Comparison of ENCODE assay signal across 18 cellular contexts in genomic region chr11:118497831-118498230, GRCh38. TPM values are rescaled to one million over a fixed set of nuclear protein-coding genes. Genes with fewer than 3 reads are reported as not detected.
A peak's percentile ranks its signal among the peaks of the same experiment; 100 is the strongest.
DNase-seq lines count a peak whose midpoint lies in the region; ATAC-seq, FAIRE-seq and TF ChIP-seq lines count a peak whose summit lies in the region.
"Had no signal": no experiment of that assay in that cellular context is flagged by ENCODE, and none has a peak within 500 bp of the region (broad histone marks: within the 10 kb centered on the region; RNA-seq: fewer than 3 reads in every experiment).

No MANE protein-coding gene starts in this region.

- no peak overlapping the region for H3K27ac ChIP-seq in body of pancreas
- H3K27ac ChIP-seq: upper lobe of right lung had no signal

- H3K4me1 ChIP-seq in body of pancreas, result no peaks in the 10 kb centered on the region
- H3K4me1 ChIP-seq: upper lobe of right lung had no signal

- no peak for TF ChIP-seq CTCF in fibroblast of mammary gland (conservative IDR thresholded peaks at IDR 0.05; ENCODE audit: control insufficient read depth, insufficient read depth, low read depth, low read length)
- TF ChIP-seq CTCF in body of pancreas (IDR thresholded peaks at IDR 0.05), result no peak

- DNase-seq in A172 (ENCODE audit: low spot score), result peak; percentile 79
- peak; percentile 72 for DNase-seq in HCEC 1CT
- peak; percentile 82 for DNase-seq in SW480 (ENCODE audit: low spot score)
- peak; percentile 62 for DNase-seq in fibroblast of mammary gland (ENCODE audit: low read depth)
- no peak for DNase-seq in body of pancreas
- no peak for DNase-seq in RCC 7860 (ENCODE audit: low spot score)
- no peak for DNase-seq in UCSD-AML1 (lab: John Stamatoyannopoulos, UW; ENCODE audit: unreplicated experiment)
- no peak for DNase-seq in SHP77 (lab: John Stamatoyannopoulos, UW)
- DNase-seq: activated CD4-positive, alpha-beta T cell treated with anti-CD3 and anti-CD28 coated beads for 36 hours; CD4-positive, alpha-beta memory T cell; DMS79 treated with DMSO at 0.1 percent for 48 hours; NCI-H1048; NCI-H524 treated with DMSO at 0.1 percent for 48 hours; upper lobe of right lung had no signal

- no peak for FAIRE-seq in RCC 7860 (lab: Jason Lieb, UNC)
- FAIRE-seq: A204.1, bronchial epithelial cell had no signal

- intact Hi-C loops in body of pancreas (cut with DNase I), result no loop called here

- no peaks in the 10 kb centered on the region for H3K9me3 ChIP-seq in body of pancreas
- H3K9me3 ChIP-seq: upper lobe of right lung had no signal

- 84 to 86% methylated on average over 4 of the region's 4 CpGs for WGBS in body of pancreas, 2 donors

- H3K27me3 ChIP-seq in body of pancreas, result no peaks in the 10 kb centered on the region
- H3K27me3 ChIP-seq: upper lobe of right lung had no signal

- ATAC-seq in body of pancreas, result no peak
- ATAC-seq: activated CD4-positive, alpha-beta T cell treated with anti-CD3 and anti-CD28 coated beads for 36 hours; esophagus mucosa; upper lobe of right lung had no signal

- no peak for TF ChIP-seq POLR2A in body of pancreas (IDR thresholded peaks at IDR 0.05)

- H3K4me3 ChIP-seq in fibroblast of mammary gland (ENCODE audit: control insufficient read depth, low read depth, low read length), result no peak overlapping the region
- H3K4me3 ChIP-seq in body of pancreas, result no peak overlapping the region
- H3K4me3 ChIP-seq: upper lobe of right lung had no signal

- peaks cover 35 to 73% of the 10 kb centered on the region in 2 donors for H3K36me3 ChIP-seq in body of pancreas (replicated peaks in 1 of 2; ENCODE audit: insufficient read depth in 1 of 2, low read depth in 2 of 2)

RNA-seq across cellular contexts. Expression of gene TTC36, which starts 29.4 kb away (rescaled TPM):
- total RNA-seq in A172 (2014; rRNA removed; shearing (Covaris generic)), result not detected in 2 replicates
- not detected for total RNA-seq in body of pancreas
- total RNA-seq: bronchial epithelial cell, esophagus mucosa, SK-MEL-5 had no signal

RNA-seq across cellular contexts. Expression of gene TMEM25, which starts 33.2 kb away (rescaled TPM):
- total RNA-seq in A172 (2014; rRNA removed; shearing (Covaris generic)), result 0.24 and 1.3 TPM in 2 replicates
- total RNA-seq in body of pancreas, result 10 to 100 TPM; 35.5 to 39.6 TPM
- total RNA-seq: SK-MEL-5 had no signal

Comparison
In these comparisons a context has a peak if more than half of its experiments do, and no peak if none do; other contexts are left out.
1. DNase-seq: peak in A172 (single experiment), HCEC 1CT (single experiment), SW480 (single experiment) and fibroblast of mammary gland (single experiment); none in body of pancreas (0 of 4), RCC 7860 (single experiment), UCSD-AML1 (single experiment) and SHP77 (0 of 2).
2. RNA of gene TMEM25, which starts 33.2 kb away (total RNA-seq): 35.5 to 39.6 TPM in body of pancreas; 0.24 to 1.3 TPM in A172; every median in the first group is over 10 times any median in the second.